24 cellular contexts compared by ENCODE assay signal in the genomic region with DNA sequence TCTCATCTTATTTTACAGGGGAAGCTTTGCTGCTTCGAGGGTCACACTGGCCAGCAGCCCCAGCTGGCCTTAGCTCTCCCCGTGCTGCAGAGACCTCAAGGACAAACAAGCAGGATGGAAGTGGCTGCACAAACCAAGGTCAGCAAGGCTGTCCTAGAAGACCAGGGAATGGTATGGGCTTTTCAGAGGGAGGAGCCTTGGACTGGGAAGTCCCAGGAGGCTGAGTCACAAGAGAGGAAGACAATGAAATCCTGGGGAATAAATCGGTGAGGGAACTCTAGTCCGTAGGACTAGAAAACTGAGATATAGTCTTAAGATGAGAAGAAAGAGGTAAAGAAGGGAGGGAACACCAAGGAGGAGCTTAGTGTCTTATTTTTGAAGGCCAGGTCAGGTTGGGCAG. TPM values are rescaled to one million over a fixed set of nuclear protein-coding genes. Genes with fewer than 3 reads are reported as not detected.
"Had no signal": no experiment of that assay in that cellular context is flagged by ENCODE, and none has a peak within 500 bp of the region (broad histone marks: within the 10 kb centered on the region; RNA-seq: fewer than 3 reads in every experiment).

No MANE protein-coding gene starts in this region.

- H3K27ac ChIP-seq: esophagus muscularis mucosa, hepatocyte, right atrium auricular region, stomach, tibial artery, VCaP had no signal

- DNase-seq: activated CD4-positive, alpha-beta T cell treated with anti-CD3 and anti-CD28 coated beads for 48 hours; activated CD4-positive, alpha-beta T cell treated with anti-CD3 and anti-CD28 coated beads, Interleukin-2, amount 50 U/mL, for 48 hours; activated CD8-positive, alpha-beta memory T cell treated with anti-CD3 and anti-CD28 coated beads for 24 hours; activated effector memory CD4-positive, alpha-beta T cell treated with anti-CD3 and anti-CD28 coated beads, Interleukin-2, amount 50 U/mL, for 16 hours; activated naive CD4-positive, alpha-beta T cell treated with anti-CD3 and anti-CD28 coated beads for 36 hours; activated naive CD8-positive, alpha-beta T cell treated with anti-CD3 and anti-CD28 coated beads for 36 hours; amniotic stem cell; caudate nucleus; cortex of kidney; left colon; mammary epithelial cell; naive B cell; stimulated activated CD4-positive, alpha-beta T cell treated with anti-CD3 and anti-CD28 coated beads, Interleukin-15, amount 100 ng/mL, for 24 hours; stimulated activated CD4-positive, alpha-beta T cell treated with anti-CD3 and anti-CD28 coated beads, Interleukin-2, amount 100 ng/mL, for 24 hours; stimulated activated naive B cell treated with anti-CD40 and anti-IgM and Interleukin-4, amounts not matched to agents 10 μg/mL and 1 μg/mL and 100 μg/mL, for 72 hours; stomach; tibial artery had no signal

- H3K4me1 ChIP-seq: esophagus muscularis mucosa, stomach, tibial artery had no signal

- H3K4me2 ChIP-seq: hepatocyte had no signal

- H3K27me3 ChIP-seq: esophagus muscularis mucosa, hepatocyte, right atrium auricular region, stomach, tibial artery had no signal

- H3K4me3 ChIP-seq: esophagus muscularis mucosa, hepatocyte, right atrium auricular region, stomach, tibial artery had no signal

- H2AFZ ChIP-seq: hepatocyte had no signal

- ATAC-seq: left colon; stimulated activated naive B cell treated with anti-CD40 and anti-IgM and Interleukin-4, amounts not matched to agents 10 μg/mL and 1 μg/mL and 100 μg/mL, for 72 hours had no signal

- H3K9me3 ChIP-seq: esophagus muscularis mucosa, right atrium auricular region, stomach, tibial artery had no signal

- H3K79me2 ChIP-seq: hepatocyte had no signal

- H3K36me3 ChIP-seq: esophagus muscularis mucosa, right atrium auricular region, stomach, tibial artery had no signal

RNA-seq across cellular contexts. Expression of a gene that starts 15.7 kb away (rescaled TPM):
- total RNA-seq: activated naive CD4-positive, alpha-beta T cell treated with anti-CD3 and anti-CD28 coated beads for 36 hours; activated naive CD8-positive, alpha-beta T cell treated with anti-CD3 and anti-CD28 coated beads for 36 hours; activated T-helper 1 cell treated with anti-CD3 and anti-CD28 coated beads, Interleukin-12 subunit alpha, Interleukin-12 subunit beta, Interleukin-2, Interleukin-4 antibody, amounts not matched to agents 30 ng/mL and 10 ng/mL and 1 ng/mL, durations not matched to agents 14 hours and 24 hours and 36 hours; chondrocyte; esophagus muscularis mucosa had no signal
- polyA plus RNA-seq: liver had no signal
